1 cellular context compared by ENCODE assay signal in the genomic region with DNA sequence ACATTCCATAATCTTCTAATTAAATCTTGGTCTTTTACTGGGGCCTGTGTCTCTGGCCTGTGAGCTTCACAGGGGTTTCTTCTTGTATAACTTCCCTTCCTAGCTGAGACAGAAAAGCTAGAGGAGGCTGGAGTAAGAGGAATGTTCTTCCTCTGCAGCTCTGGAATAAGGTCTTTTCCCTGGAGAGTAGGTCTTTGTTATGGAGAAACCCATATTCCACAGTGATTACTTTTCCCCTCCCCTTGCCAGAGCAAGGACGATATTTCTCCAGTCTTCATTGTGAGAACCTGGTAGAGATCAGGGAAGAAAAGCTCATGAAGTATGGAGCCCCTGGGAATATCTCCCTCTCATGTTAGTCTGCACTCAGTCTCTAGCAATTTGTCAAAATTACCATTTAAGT.
TF ChIP-seq lines count a peak whose summit lies in the region.

No MANE protein-coding gene starts in this region.

TF ChIP-seq in WTC11, 78 proteins besides CTCF, POLR2A, EP300 and RAD21 (continued from another document):
- TF ChIP-seq, protein P1, sequence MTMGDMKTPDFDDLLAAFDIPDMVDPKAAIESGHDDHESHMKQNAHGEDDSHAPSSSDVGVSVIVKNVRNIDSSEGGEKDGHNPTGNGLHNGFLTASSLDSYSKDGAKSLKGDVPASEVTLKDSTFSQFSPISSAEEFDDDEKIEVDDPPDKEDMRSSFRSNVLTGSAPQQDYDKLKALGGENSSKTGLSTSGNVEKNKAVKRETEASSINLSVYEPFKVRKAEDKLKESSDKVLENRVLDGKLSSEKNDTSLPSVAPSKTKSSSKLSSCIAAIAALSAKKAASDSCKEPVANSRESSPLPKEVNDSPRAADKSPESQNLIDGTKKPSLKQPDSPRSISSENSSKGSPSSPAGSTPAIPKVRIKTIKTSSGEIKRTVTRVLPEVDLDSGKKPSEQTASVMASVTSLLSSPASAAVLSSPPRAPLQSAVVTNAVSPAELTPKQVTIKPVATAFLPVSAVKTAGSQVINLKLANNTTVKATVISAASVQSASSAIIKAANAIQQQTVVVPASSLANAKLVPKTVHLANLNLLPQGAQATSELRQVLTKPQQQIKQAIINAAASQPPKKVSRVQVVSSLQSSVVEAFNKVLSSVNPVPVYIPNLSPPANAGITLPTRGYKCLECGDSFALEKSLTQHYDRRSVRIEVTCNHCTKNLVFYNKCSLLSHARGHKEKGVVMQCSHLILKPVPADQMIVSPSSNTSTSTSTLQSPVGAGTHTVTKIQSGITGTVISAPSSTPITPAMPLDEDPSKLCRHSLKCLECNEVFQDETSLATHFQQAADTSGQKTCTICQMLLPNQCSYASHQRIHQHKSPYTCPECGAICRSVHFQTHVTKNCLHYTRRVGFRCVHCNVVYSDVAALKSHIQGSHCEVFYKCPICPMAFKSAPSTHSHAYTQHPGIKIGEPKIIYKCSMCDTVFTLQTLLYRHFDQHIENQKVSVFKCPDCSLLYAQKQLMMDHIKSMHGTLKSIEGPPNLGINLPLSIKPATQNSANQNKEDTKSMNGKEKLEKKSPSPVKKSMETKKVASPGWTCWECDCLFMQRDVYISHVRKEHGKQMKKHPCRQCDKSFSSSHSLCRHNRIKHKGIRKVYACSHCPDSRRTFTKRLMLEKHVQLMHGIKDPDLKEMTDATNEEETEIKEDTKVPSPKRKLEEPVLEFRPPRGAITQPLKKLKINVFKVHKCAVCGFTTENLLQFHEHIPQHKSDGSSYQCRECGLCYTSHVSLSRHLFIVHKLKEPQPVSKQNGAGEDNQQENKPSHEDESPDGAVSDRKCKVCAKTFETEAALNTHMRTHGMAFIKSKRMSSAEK (CRISPR knock-in tag; IDR thresholded peaks at IDR 0.05; ENCODE audit: borderline replicate concordance), result no peak
- no peak for TF ChIP-seq ELF4 (CRISPR knock-in tag; IDR thresholded peaks at IDR 0.05; ENCODE audit: low read depth)
- no peak for TF ChIP-seq CREB1 (CRISPR knock-in tag; IDR thresholded peaks at IDR 0.05)
- TF ChIP-seq ZBTB21 (CRISPR knock-in tag; IDR thresholded peaks at IDR 0.05; ENCODE audit: borderline replicate concordance), result no peak
- TF ChIP-seq ZNF232 (CRISPR knock-in tag; IDR thresholded peaks at IDR 0.05), result no peak
- TF ChIP-seq, protein P2, sequence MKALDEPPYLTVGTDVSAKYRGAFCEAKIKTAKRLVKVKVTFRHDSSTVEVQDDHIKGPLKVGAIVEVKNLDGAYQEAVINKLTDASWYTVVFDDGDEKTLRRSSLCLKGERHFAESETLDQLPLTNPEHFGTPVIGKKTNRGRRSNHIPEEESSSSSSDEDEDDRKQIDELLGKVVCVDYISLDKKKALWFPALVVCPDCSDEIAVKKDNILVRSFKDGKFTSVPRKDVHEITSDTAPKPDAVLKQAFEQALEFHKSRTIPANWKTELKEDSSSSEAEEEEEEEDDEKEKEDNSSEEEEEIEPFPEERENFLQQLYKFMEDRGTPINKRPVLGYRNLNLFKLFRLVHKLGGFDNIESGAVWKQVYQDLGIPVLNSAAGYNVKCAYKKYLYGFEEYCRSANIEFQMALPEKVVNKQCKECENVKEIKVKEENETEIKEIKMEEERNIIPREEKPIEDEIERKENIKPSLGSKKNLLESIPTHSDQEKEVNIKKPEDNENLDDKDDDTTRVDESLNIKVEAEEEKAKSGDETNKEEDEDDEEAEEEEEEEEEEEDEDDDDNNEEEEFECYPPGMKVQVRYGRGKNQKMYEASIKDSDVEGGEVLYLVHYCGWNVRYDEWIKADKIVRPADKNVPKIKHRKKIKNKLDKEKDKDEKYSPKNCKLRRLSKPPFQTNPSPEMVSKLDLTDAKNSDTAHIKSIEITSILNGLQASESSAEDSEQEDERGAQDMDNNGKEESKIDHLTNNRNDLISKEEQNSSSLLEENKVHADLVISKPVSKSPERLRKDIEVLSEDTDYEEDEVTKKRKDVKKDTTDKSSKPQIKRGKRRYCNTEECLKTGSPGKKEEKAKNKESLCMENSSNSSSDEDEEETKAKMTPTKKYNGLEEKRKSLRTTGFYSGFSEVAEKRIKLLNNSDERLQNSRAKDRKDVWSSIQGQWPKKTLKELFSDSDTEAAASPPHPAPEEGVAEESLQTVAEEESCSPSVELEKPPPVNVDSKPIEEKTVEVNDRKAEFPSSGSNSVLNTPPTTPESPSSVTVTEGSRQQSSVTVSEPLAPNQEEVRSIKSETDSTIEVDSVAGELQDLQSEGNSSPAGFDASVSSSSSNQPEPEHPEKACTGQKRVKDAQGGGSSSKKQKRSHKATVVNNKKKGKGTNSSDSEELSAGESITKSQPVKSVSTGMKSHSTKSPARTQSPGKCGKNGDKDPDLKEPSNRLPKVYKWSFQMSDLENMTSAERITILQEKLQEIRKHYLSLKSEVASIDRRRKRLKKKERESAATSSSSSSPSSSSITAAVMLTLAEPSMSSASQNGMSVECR (CRISPR knock-in tag; IDR thresholded peaks at IDR 0.05; ENCODE audit: borderline replicate concordance), result no peak
- TF ChIP-seq, protein P3, sequence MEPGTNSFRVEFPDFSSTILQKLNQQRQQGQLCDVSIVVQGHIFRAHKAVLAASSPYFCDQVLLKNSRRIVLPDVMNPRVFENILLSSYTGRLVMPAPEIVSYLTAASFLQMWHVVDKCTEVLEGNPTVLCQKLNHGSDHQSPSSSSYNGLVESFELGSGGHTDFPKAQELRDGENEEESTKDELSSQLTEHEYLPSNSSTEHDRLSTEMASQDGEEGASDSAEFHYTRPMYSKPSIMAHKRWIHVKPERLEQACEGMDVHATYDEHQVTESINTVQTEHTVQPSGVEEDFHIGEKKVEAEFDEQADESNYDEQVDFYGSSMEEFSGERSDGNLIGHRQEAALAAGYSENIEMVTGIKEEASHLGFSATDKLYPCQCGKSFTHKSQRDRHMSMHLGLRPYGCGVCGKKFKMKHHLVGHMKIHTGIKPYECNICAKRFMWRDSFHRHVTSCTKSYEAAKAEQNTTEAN (CRISPR knock-in tag; IDR thresholded peaks at IDR 0.05), result no peak
- TF ChIP-seq GTF2I (CRISPR knock-in tag; conservative IDR thresholded peaks at IDR 0.05), result no peak
- TF ChIP-seq OVOL2 (CRISPR knock-in tag; IDR thresholded peaks at IDR 0.05; ENCODE audit: borderline replicate concordance), result no peak
- TF ChIP-seq NFE2L1 (CRISPR knock-in tag; IDR thresholded peaks at IDR 0.05), result no peak
- TF ChIP-seq, protein P4, sequence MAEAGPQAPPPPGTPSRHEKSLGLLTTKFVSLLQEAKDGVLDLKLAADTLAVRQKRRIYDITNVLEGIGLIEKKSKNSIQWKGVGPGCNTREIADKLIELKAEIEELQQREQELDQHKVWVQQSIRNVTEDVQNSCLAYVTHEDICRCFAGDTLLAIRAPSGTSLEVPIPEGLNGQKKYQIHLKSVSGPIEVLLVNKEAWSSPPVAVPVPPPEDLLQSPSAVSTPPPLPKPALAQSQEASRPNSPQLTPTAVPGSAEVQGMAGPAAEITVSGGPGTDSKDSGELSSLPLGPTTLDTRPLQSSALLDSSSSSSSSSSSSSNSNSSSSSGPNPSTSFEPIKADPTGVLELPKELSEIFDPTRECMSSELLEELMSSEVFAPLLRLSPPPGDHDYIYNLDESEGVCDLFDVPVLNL (CRISPR knock-in tag; IDR thresholded peaks at IDR 0.05; ENCODE audit: borderline replicate concordance, low read depth), result no peak
- TF ChIP-seq, protein P5, sequence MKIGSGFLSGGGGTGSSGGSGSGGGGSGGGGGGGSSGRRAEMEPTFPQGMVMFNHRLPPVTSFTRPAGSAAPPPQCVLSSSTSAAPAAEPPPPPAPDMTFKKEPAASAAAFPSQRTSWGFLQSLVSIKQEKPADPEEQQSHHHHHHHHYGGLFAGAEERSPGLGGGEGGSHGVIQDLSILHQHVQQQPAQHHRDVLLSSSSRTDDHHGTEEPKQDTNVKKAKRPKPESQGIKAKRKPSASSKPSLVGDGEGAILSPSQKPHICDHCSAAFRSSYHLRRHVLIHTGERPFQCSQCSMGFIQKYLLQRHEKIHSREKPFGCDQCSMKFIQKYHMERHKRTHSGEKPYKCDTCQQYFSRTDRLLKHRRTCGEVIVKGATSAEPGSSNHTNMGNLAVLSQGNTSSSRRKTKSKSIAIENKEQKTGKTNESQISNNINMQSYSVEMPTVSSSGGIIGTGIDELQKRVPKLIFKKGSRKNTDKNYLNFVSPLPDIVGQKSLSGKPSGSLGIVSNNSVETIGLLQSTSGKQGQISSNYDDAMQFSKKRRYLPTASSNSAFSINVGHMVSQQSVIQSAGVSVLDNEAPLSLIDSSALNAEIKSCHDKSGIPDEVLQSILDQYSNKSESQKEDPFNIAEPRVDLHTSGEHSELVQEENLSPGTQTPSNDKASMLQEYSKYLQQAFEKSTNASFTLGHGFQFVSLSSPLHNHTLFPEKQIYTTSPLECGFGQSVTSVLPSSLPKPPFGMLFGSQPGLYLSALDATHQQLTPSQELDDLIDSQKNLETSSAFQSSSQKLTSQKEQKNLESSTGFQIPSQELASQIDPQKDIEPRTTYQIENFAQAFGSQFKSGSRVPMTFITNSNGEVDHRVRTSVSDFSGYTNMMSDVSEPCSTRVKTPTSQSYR (CRISPR knock-in tag; IDR thresholded peaks at IDR 0.05), result no peak
- TF ChIP-seq, protein P6, sequence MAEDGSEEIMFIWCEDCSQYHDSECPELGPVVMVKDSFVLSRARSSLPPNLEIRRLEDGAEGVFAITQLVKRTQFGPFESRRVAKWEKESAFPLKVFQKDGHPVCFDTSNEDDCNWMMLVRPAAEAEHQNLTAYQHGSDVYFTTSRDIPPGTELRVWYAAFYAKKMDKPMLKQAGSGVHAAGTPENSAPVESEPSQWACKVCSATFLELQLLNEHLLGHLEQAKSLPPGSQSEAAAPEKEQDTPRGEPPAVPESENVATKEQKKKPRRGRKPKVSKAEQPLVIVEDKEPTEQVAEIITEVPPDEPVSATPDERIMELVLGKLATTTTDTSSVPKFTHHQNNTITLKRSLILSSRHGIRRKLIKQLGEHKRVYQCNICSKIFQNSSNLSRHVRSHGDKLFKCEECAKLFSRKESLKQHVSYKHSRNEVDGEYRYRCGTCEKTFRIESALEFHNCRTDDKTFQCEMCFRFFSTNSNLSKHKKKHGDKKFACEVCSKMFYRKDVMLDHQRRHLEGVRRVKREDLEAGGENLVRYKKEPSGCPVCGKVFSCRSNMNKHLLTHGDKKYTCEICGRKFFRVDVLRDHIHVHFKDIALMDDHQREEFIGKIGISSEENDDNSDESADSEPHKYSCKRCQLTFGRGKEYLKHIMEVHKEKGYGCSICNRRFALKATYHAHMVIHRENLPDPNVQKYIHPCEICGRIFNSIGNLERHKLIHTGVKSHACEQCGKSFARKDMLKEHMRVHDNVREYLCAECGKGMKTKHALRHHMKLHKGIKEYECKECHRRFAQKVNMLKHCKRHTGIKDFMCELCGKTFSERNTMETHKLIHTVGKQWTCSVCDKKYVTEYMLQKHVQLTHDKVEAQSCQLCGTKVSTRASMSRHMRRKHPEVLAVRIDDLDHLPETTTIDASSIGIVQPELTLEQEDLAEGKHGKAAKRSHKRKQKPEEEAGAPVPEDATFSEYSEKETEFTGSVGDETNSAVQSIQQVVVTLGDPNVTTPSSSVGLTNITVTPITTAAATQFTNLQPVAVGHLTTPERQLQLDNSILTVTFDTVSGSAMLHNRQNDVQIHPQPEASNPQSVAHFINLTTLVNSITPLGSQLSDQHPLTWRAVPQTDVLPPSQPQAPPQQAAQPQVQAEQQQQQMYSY (CRISPR knock-in tag; IDR thresholded peaks at IDR 0.05), result no peak
- TF ChIP-seq ZNF423 (CRISPR knock-in tag; IDR thresholded peaks at IDR 0.05), result no peak
- TF ChIP-seq FOXK1 (CRISPR knock-in tag; IDR thresholded peaks at IDR 0.05), result no peak
- no peak for TF ChIP-seq ZNF671 (CRISPR knock-in tag; IDR thresholded peaks at IDR 0.05)
